In genomic region chr20:14566505-14566904, GRCh38 we compare ENCODE assay signal across 22 cellular contexts.
DNase-seq lines count a peak whose midpoint lies in the region; ATAC-seq and TF ChIP-seq lines count a peak whose summit lies in the region.
"Had no signal": no experiment of that assay in that cellular context is flagged by ENCODE, and none has a peak within 500 bp of the region (broad histone marks: within the 10 kb centered on the region; RNA-seq: fewer than 3 reads in every experiment).

No MANE protein-coding gene starts in this region.

- no peaks in the 10 kb centered on the region for H3K27me3 ChIP-seq in osteoblast (ENCODE audit: insufficient read depth, low read length)
- H3K27me3 ChIP-seq: esophagus muscularis mucosa had no signal

- no peak overlapping the region for H3K4me2 ChIP-seq in osteoblast (ENCODE audit: insufficient read depth, low read length)

- H3K4me3 ChIP-seq in fibroblast of the aortic adventitia (ENCODE audit: low read depth, low read length) (no peak overlapping the region), osteoblast (ENCODE audit: insufficient read depth, low read length) (no peak overlapping the region)
- H3K4me3 ChIP-seq: esophagus muscularis mucosa, lower lobe of right lung, prostate gland had no signal

- H2AFZ ChIP-seq in osteoblast (ENCODE audit: low read length), result no peak overlapping the region

- TF ChIP-seq CTCF in fibroblast of the aortic adventitia (IDR thresholded peaks at IDR 0.05; ENCODE audit: insufficient read depth, low read length) (no peak), osteoblast (IDR thresholded peaks at IDR 0.05; ENCODE audit: extremely low read depth, low read depth, low read length) (no peak)

- no peak overlapping the region for H3K27ac ChIP-seq in osteoblast (ENCODE audit: low read depth, low read length)
- H3K27ac ChIP-seq: esophagus muscularis mucosa, lower lobe of right lung, prostate gland, RWPE1, WERI-Rb-1 had no signal

- no peaks in the 10 kb centered on the region for H4K20me1 ChIP-seq in osteoblast (ENCODE audit: insufficient read depth, low read length)

- no peak for ATAC-seq in GM19463 (IDR thresholded peaks at IDR 0.05; ENCODE audit: unreplicated experiment)
- ATAC-seq: lower lobe of right lung, SK-N-SH treated with all-trans-retinoic acid at 6 μM for 48 hours had no signal

- H3K4me1 ChIP-seq in osteoblast (ENCODE audit: insufficient read depth, low read length), result no peaks in the 10 kb centered on the region
- H3K4me1 ChIP-seq: esophagus muscularis mucosa, lower lobe of right lung, prostate gland had no signal

- no peaks in the 10 kb centered on the region for H3K79me2 ChIP-seq in osteoblast (ENCODE audit: insufficient read depth, low read length)

- H3K9me3 ChIP-seq in osteoblast (ENCODE audit: low read depth, low read length), result no peaks in the 10 kb centered on the region
- H3K9me3 ChIP-seq: esophagus muscularis mucosa, prostate gland had no signal

- no peaks in the 10 kb centered on the region for H3K36me3 ChIP-seq in osteoblast (ENCODE audit: insufficient read depth, low read length)
- H3K36me3 ChIP-seq: esophagus muscularis mucosa, lower lobe of right lung, prostate gland, WERI-Rb-1 had no signal

- DNase-seq in AG20443 (ENCODE audit: low spot score) (peak; percentile 83), NCI-H226 (peak; percentile 62), fibroblast of the aortic adventitia (ENCODE audit: low read depth) (peak; percentile 92), osteoblast (ENCODE audit: insufficient read length, low spot score, missing footprints) (peak; percentile 32), NCI-H510A (lab: John Stamatoyannopoulos, UW) (no peak), GOT3 (lab: John Stamatoyannopoulos, UW) (no peak), MV-4-11 (lab: John Stamatoyannopoulos, UW) (no peak)
- DNase-seq: activated CD4-positive, alpha-beta T cell treated with anti-CD3 and anti-CD28 coated beads, Interleukin-2, amount 50 U/mL, for 1 hour; activated CD8-positive, alpha-beta memory T cell treated with anti-CD3 and anti-CD28 coated beads, Interleukin-2, amount 50 U/mL, for 4 hours; activated naive CD8-positive, alpha-beta T cell treated with anti-CD3 and anti-CD28 coated beads for 36 hours; effector CD4-positive, alpha-beta T cell; lower lobe of right lung; NCI-H1417; NCI-H69; stimulated activated CD4-positive, alpha-beta T cell treated with anti-CD3 and anti-CD28 coated beads, Interleukin-2, amount 100 ng/mL, for 48 hours; stimulated activated naive CD4-positive, alpha-beta T cell treated with Interleukin-2 at 50 U/mL for 16 hours; WERI-Rb-1 had no signal

Comparison
In these comparisons a context has a peak if more than half of its experiments do, and no peak if none do; other contexts are left out.
1. DNase-seq: peak in AG20443 (single experiment), NCI-H226 (single experiment), fibroblast of the aortic adventitia (single experiment) and osteoblast (single experiment); none in NCI-H510A (single experiment), GOT3 (single experiment) and MV-4-11 (single experiment).